ENCODE assay signal across 8 cellular contexts in the genomic region with DNA sequence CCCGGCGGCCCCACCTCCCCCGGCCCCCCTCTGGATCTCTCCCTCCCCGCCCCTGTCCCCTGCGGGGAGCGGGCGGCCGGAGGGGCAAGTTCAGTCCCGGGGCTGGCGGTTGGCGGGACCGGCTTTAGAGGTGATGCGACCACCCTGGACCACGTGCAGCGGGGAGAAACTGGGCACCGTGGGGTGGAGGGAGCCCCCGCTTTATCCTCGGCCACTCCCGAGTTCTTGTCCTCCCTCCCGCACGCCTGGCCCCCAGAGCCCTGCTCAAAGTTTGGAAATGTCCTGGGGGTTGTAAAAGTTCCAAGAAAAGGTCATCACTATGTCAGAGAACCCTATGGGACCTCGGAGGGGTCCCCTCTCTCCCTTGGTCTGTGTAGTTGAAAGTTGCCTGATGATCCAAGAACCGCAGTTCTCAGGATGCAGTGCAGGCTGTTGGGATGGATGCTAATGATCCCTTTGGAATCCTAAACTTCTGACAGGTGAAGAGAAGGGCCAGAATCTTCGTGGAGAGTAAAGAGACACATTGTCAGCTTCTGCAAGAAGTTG. TPM values are rescaled to one million over a fixed set of nuclear protein-coding genes. Genes with fewer than 3 reads are reported as not detected.
DNase-seq lines count a peak whose midpoint lies in the region; ATAC-seq and TF ChIP-seq lines count a peak whose summit lies in the region.

No MANE protein-coding gene starts in this region.

- no peaks in the 10 kb centered on the region for H3K9me3 ChIP-seq in testis

- peak overlapping the region; percentile 36 for H3K4me3 Mint-ChIP-seq in activated CD4-positive, alpha-beta T cell treated with anti-CD3 and anti-CD28 coated beads, Interleukin-2, amount 10 ng/mL, durations not matched to agents 7 days and 5 days

- H3K36me3 ChIP-seq in kidney epithelial cell (ENCODE audit: control insufficient read depth, insufficient read depth, low read length): no peaks in the 10 kb centered on the region
- H3K36me3 ChIP-seq in testis (ENCODE audit: low read depth, missing control alignments): no peaks in the 10 kb centered on the region

- no peak for TF ChIP-seq POLR2A in testis (IDR thresholded peaks at IDR 0.05)

- peak overlapping the region; percentile 88 for H3K4me3 ChIP-seq in astrocyte of the spinal cord (ENCODE audit: low read depth, low read length)
- peak overlapping the region; percentile 43 for H3K4me3 ChIP-seq in kidney epithelial cell (ENCODE audit: low read depth, low read length)
- peak overlapping the region; percentile 64 to 76 for H3K4me3 ChIP-seq in testis

- POLR2A ChIA-PET in activated CD4-positive, alpha-beta T cell treated with anti-CD3 and anti-CD28 coated beads, Interleukin-2, amount 10 ng/mL, durations not matched to agents 7 days and 5 days (lab: Charles Lee): no interaction called here

- WGBS in testis, 2 donors: 0 to 7% methylated on average over 1 to 24 of the region's 24 CpGs

- no peaks in the 10 kb centered on the region for H3K9me3 Mint-ChIP-seq in activated CD4-positive, alpha-beta T cell treated with anti-CD3 and anti-CD28 coated beads, Interleukin-2, amount 10 ng/mL, durations not matched to agents 7 days and 5 days

- H3K27me3 ChIP-seq in kidney epithelial cell (ENCODE audit: control insufficient read depth, insufficient read depth, low read length) (no peaks in the 10 kb centered on the region), testis (no peaks in the 10 kb centered on the region)

- peaks cover 4% of the 10 kb centered on the region for H3K4me1 Mint-ChIP-seq in activated CD4-positive, alpha-beta T cell treated with anti-CD3 and anti-CD28 coated beads, Interleukin-2, amount 10 ng/mL, durations not matched to agents 7 days and 5 days

- peaks cover 3% of the 10 kb centered on the region for H3K4me1 ChIP-seq in testis

- no peaks in the 10 kb centered on the region for H3K36me3 Mint-ChIP-seq in activated CD4-positive, alpha-beta T cell treated with anti-CD3 and anti-CD28 coated beads, Interleukin-2, amount 10 ng/mL, durations not matched to agents 7 days and 5 days (ENCODE audit: low read depth)

- no peak for TF ChIP-seq CTCF in astrocyte of the spinal cord (IDR thresholded peaks at IDR 0.05; ENCODE audit: low read depth, low read length)
- TF ChIP-seq CTCF in kidney epithelial cell (IDR thresholded peaks at IDR 0.05; ENCODE audit: insufficient read depth, low read length, poor library complexity, severe bottlenecking): no peak
- TF ChIP-seq CTCF in testis (IDR thresholded peaks at IDR 0.05): no peak

- intact Hi-C loops in testis (cut with DNase I; ENCODE audit: low total_unique reads): no loop called here

- H3K27me3 Mint-ChIP-seq in activated CD4-positive, alpha-beta T cell treated with anti-CD3 and anti-CD28 coated beads, Interleukin-2, amount 10 ng/mL, durations not matched to agents 7 days and 5 days: peaks cover 41% of the 10 kb centered on the region

- in situ Hi-C loops in astrocyte of the spinal cord (cut with HindIII; ENCODE audit: low sequenced_read_pairs): loop anchor here (25.0 kb wide), 1 partner anchor 406 kb away; no protein-coding TSS in a partner anchor

- no peak for ATAC-seq in HG03135 (IDR thresholded peaks at IDR 0.05; ENCODE audit: unreplicated experiment)
- no peak for ATAC-seq in GM19397 (IDR thresholded peaks at IDR 0.05; ENCODE audit: unreplicated experiment)

- peak overlapping the region; percentile 31 to 36 for H3K27ac ChIP-seq in testis

- CTCF ChIA-PET in activated CD4-positive, alpha-beta T cell treated with anti-CD3 and anti-CD28 coated beads, Interleukin-2, amount 10 ng/mL, durations not matched to agents 7 days and 5 days (lab: Charles Lee): no interaction called here

- no peak for DNase-seq in activated CD4-positive, alpha-beta T cell treated with anti-CD3 and anti-CD28 coated beads, Interleukin-2, amount 10 ng/mL, durations not matched to agents 7 days and 5 days
- no peak for DNase-seq in activated CD4-positive, alpha-beta T cell treated with anti-CD3 and anti-CD28 coated beads, Interleukin-2, amount 50 U/mL, for 48 hours
- DNase-seq in astrocyte of the spinal cord (ENCODE audit: low read depth, low spot score) (no peak), kidney epithelial cell (ENCODE audit: low read depth) (no peak), testis (no peak), RKO (ENCODE audit: low spot score) (no peak)

- no peak overlapping the region for H3K27ac Mint-ChIP-seq in activated CD4-positive, alpha-beta T cell treated with anti-CD3 and anti-CD28 coated beads, Interleukin-2, amount 10 ng/mL, durations not matched to agents 7 days and 5 days

RNA-seq across cellular contexts. Expression of gene VEGFC, which starts 0.4 kb away (rescaled TPM):
- not detected for total RNA-seq in activated CD4-positive, alpha-beta T cell treated with anti-CD3 and anti-CD28 coated beads, Interleukin-2, amount 10 ng/mL, durations not matched to agents 7 days and 5 days
- 5.0 and 6.2 TPM in 2 replicates for total RNA-seq in kidney epithelial cell
- total RNA-seq in testis: 1 to 10 TPM; 2.8 to 4.0 TPM
- polyA plus RNA-seq in testis (ENCODE audit: insufficient read depth, low read depth, low replicate concordance): 4.3 TPM
